Comparison of ENCODE assay signal across 6 cellular contexts in the genomic region with DNA sequence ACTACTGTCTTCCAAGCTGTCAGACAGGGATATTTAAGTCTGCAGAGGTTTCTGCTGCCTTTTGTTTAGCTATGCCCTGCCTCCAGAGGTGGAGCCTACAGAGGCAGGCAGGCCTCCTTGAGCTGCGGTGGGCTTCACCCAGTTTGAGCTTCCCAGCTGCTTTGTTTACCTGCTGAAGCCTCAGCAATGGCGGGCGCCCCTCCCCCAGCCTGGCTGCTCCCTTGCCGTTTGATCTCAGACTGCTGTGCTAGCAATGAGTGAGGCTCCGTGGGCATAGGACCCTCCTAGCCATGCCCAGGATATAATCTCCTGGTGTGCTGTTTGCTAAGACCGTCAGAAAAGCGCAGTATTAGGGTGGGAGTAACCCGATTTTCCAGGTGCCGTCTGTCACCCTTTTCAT.
DNase-seq lines count a peak whose midpoint lies in the region; ATAC-seq and TF ChIP-seq lines count a peak whose summit lies in the region.
"Not testable (repeated sequence)": the region's sequence is repeated elsewhere in the genome, so short reads cannot be mapped to it uniquely, and the experiment has no call there.

No MANE protein-coding gene starts in this region.

- not testable (repeated sequence) for ATAC-seq in Right ventricle myocardium inferior; lower lobe of right lung; lung (ENCODE audit: insufficient read depth, low FRiP score); upper lobe of right lung

- H3K36me3 ChIP-seq in lower lobe of right lung; lung (ENCODE audit: control insufficient read depth in 2 of 2, insufficient read depth in 2 of 2, low read length in 2 of 2); mesenchymal stem cell (ENCODE audit: control insufficient read depth in 1 of 2, insufficient read depth in 2 of 2, low read depth in 1 of 2, low read length in 2 of 2); upper lobe of right lung: not testable (repeated sequence)

- H2BK12ac ChIP-seq in mesenchymal stem cell (ENCODE audit: low read length in 2 of 2): not testable (repeated sequence)

- H2BK120ac ChIP-seq in mesenchymal stem cell (ENCODE audit: low read depth, low read length): not testable (repeated sequence)

- H3K4me3 ChIP-seq in lower lobe of right lung; mesenchymal stem cell (ENCODE audit: insufficient read depth in 1 of 2, low read depth in 1 of 2, low read length in 2 of 2); upper lobe of right lung: not testable (repeated sequence)
- H3K4me3 ChIP-seq in lung: peak overlapping the region; percentile 7

- DNase-seq in Right ventricle myocardium inferior (ENCODE audit: missing footprints): peak; percentile 13
- DNase-seq in lower lobe of right lung: peak; percentile 29
- DNase-seq in lung (ENCODE audit: low spot score); mesenchymal stem cell: not testable (repeated sequence)
- peak; percentile 53 for DNase-seq in posterior vena cava (ENCODE audit: low spot score)
- peak; percentile 22 for DNase-seq in upper lobe of right lung

- not testable (repeated sequence) for H2BK15ac ChIP-seq in mesenchymal stem cell (ENCODE audit: low read depth, poor library complexity, severe bottlenecking)

- not testable (repeated sequence) for H3K4ac ChIP-seq in mesenchymal stem cell (ENCODE audit: low read depth in 1 of 2, low read length in 2 of 2)

- not testable (repeated sequence) for H2AK5ac ChIP-seq in mesenchymal stem cell (ENCODE audit: low read length, severe bottlenecking)

- H2AFZ ChIP-seq in mesenchymal stem cell (ENCODE audit: low read depth, low read length): not testable (repeated sequence)

- not testable (repeated sequence) for H3K14ac ChIP-seq in mesenchymal stem cell (ENCODE audit: low read length in 2 of 2)

- not testable (repeated sequence) for H3K9ac ChIP-seq in mesenchymal stem cell (ENCODE audit: low read length)

- TF ChIP-seq CTCF in lower lobe of right lung (IDR thresholded peaks at IDR 0.05); lung (IDR thresholded peaks at IDR 0.05; ENCODE audit: control extremely low read depth, extremely low read depth); upper lobe of right lung (IDR thresholded peaks at IDR 0.05): not testable (repeated sequence)

- H3K79me1 ChIP-seq in mesenchymal stem cell (replicated peaks; ENCODE audit: low read length, poor library complexity, severe bottlenecking): peaks cover 11% of the 10 kb centered on the region

- 97% methylated on average over 9 of the region's 9 CpGs for WGBS in lung, 2 donors
- 95% methylated on average over 9 of the region's 9 CpGs for WGBS in mesenchymal stem cell

- H3K4me1 ChIP-seq in lower lobe of right lung; lung (ENCODE audit: control insufficient read depth in 2 of 2, insufficient read depth in 2 of 2, low read length in 2 of 2); mesenchymal stem cell (ENCODE audit: control insufficient read depth, insufficient read depth, low read depth, low read length); upper lobe of right lung: not testable (repeated sequence)

- peak overlapping the region; percentile 77 for H4K8ac ChIP-seq in mesenchymal stem cell (ENCODE audit: low read length)

- not testable (repeated sequence) for H3K27me3 ChIP-seq in lower lobe of right lung (ENCODE audit: low read depth); lung (ENCODE audit: control insufficient read depth, insufficient read depth); mesenchymal stem cell (ENCODE audit: control insufficient read depth in 1 of 2, insufficient read depth in 1 of 2, low read length in 2 of 2); upper lobe of right lung

- intact Hi-C loops in Right ventricle myocardium inferior (cut with DNase I); lower lobe of right lung (cut with DNase I); posterior vena cava (cut with DNase I); upper lobe of right lung (cut with DNase I): not testable (repeated sequence)

- H4K91ac ChIP-seq in mesenchymal stem cell (ENCODE audit: low read length): not testable (repeated sequence)

- H2BK5ac ChIP-seq in mesenchymal stem cell (ENCODE audit: low read depth, low read length, poor library complexity, severe bottlenecking): not testable (repeated sequence)

- H3K9me3 ChIP-seq in lower lobe of right lung; lung (ENCODE audit: control insufficient read depth in 2 of 2, insufficient read depth in 1 of 2, low read length in 1 of 2); mesenchymal stem cell (ENCODE audit: control insufficient read depth, low read length); upper lobe of right lung: not testable (repeated sequence)

- H3K27ac ChIP-seq in lower lobe of right lung; lung (ENCODE audit: low read depth in 1 of 2, low read length in 1 of 2); mesenchymal stem cell (ENCODE audit: low read length, poor library complexity, severe bottlenecking); upper lobe of right lung: not testable (repeated sequence)

- not testable (repeated sequence) for H3K23ac ChIP-seq in mesenchymal stem cell (ENCODE audit: low read length in 2 of 2)

- H3K18ac ChIP-seq in mesenchymal stem cell (ENCODE audit: low read depth in 1 of 2, low read length in 2 of 2): not testable (repeated sequence)

- not testable (repeated sequence) for H3K4me2 ChIP-seq in mesenchymal stem cell (ENCODE audit: low read length, poor library complexity, severe bottlenecking)
